Comparison of ENCODE assay signal across 16 cellular contexts in genomic region chr4:42786350-42787070, GRCh38.
A peak's percentile ranks its signal among the peaks of the same experiment; 100 is the strongest.
DNase-seq lines count a peak whose midpoint lies in the region; ATAC-seq lines count a peak whose summit lies in the region.
"Had no signal": no experiment of that assay in that cellular context is flagged by ENCODE, and none has a peak within 500 bp of the region (broad histone marks: within the 10 kb centered on the region; RNA-seq: fewer than 3 reads in every experiment).

No MANE protein-coding gene starts in this region.

- ATAC-seq in GM21526 (IDR thresholded peaks at IDR 0.05; ENCODE audit: low FRiP score, unreplicated experiment): no peak
- ATAC-seq: stimulated activated naive CD8-positive, alpha-beta T cell treated with anti-CD3 and anti-CD28 coated beads, Interleukin-15, amount 100 ng/mL, for 72 hours had no signal

- peak; percentile 76 for DNase-seq in DMS 273 (lab: John Stamatoyannopoulos, UW; ENCODE audit: unreplicated experiment)
- DNase-seq in NCI-H1092 (lab: John Stamatoyannopoulos, UW): peak; percentile 88
- peak; percentile 8 to 49 for DNase-seq in NCI-H446 (lab: John Stamatoyannopoulos, UW)
- peak; percentile 56 for DNase-seq in iPS DF 19.7 (ENCODE audit: low read depth, low spot score)
- no peak for DNase-seq in SKM-1 treated with dmso at 0.1 percent for 144 hours (lab: John Stamatoyannopoulos, UW; ENCODE audit: unreplicated experiment)
- no peak for DNase-seq in HT-29 (ENCODE audit: low spot score)
- DNase-seq in activated naive CD4-positive, alpha-beta T cell treated with anti-CD3 and anti-CD28 coated beads, Interleukin-2, amount 50 U/mL, for 16 hours: no peak
- DNase-seq: activated B cell treated with CpG ODN at 0.5 μM for 24 hours; activated CD8-positive, alpha-beta memory T cell treated with anti-CD3 and anti-CD28 coated beads for 24 hours; adrenal gland; central memory CD4-positive, alpha-beta T cell; effector memory CD4-positive, alpha-beta T cell; Karpas-422; NCI-H69; stimulated activated naive CD8-positive, alpha-beta T cell treated with anti-CD3 and anti-CD28 coated beads, Interleukin-15, amount 100 ng/mL, for 72 hours had no signal

Comparison
In these comparisons a context has a peak if more than half of its experiments do, and no peak if none do; other contexts are left out.
1. DNase-seq: peak in DMS 273 (single experiment), NCI-H1092 (single experiment), NCI-H446 (2 of 2) and iPS DF 19.7 (single experiment); none in SKM-1 treated with dmso at 0.1 percent for 144 hours (single experiment), HT-29 (single experiment) and activated naive CD4-positive, alpha-beta T cell treated with anti-CD3 and anti-CD28 coated beads, Interleukin-2, amount 50 U/mL, for 16 hours (single experiment).